Comparison of ENCODE assay signal across 8 cellular contexts in the genomic region with DNA sequence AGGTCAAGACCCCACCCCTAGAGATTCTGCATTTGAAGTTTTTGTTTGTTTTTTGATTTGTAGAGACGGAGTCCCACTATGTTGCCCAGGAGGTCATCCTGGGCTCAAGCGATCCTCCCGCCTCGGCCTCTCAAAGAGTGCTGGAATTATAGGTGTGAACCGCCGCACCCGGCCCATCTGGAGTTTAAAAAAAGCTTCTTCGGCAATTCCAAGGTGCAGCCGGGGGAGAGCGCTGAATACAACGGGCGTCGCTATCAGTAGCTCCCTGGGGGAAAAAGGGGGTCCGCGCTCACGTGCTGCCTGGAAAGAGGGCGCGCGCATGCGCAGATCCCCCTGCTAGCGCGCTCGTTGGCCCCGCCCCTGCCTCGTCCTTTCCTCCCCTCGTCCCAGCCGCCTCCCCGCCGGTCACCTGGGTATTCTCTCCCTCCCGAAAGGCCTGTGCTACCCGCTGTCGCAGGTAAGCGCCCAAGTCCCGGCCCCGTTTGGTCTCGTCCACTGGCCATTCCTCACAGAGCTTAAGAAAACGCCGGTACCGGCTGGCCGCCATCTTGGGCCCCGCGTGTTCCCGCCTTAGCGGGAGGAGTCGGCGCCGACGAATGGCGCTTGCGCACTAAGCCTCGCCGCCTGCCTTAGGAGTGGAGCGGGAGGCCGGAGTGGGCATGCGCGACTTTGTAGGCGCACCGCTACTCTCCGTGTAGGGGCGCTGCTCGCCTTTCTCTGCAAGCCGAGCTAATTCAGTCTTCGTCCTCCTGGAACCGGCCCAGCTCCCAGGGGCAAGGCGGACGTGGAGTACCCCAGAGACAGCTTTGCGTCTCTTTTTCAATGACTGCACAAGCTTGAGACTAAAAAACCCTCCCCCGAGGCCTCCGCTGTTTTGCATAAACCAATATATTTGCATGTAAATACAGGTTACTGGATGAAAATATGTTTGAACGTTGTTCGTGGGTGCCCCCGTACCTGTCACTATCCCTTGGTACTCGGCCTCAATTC. TPM values are rescaled to one million over a fixed set of nuclear protein-coding genes. Genes with fewer than 3 reads are reported as not detected.
DNase-seq lines count a peak whose midpoint lies in the region; ATAC-seq, FAIRE-seq and TF ChIP-seq lines count a peak whose summit lies in the region.

A gene (minus strand): TSS at position 561 of the 990 bp plus-strand sequence. CDS start 14 bp downstream, at position 547.

- peak; percentile 79 for ATAC-seq in GM18907 (IDR thresholded peaks at IDR 0.05; ENCODE audit: unreplicated experiment)
- peak; percentile 80 for ATAC-seq in HG03159 (IDR thresholded peaks at IDR 0.05; ENCODE audit: unreplicated experiment)

- POLR2A ChIA-PET in AG04450 (lab: Yijun Ruan, JAX) = interaction anchor here (0.7 to 1.7 kb wide), 11 partner anchors 11 to 443 kb away, joined by 3 to 12 read pairs (median 3); a partner anchor contains a TSS

- FAIRE-seq in bronchial epithelial cell (lab: Jason Lieb, UNC) = no peak

- CTCF ChIA-PET in AG04450 (lab: Charles Lee) = interaction anchor here (0.6 to 3.7 kb wide), 73 partner anchors 9 to 1544 kb away, joined by 3 to 51 read pairs (median 5); a partner anchor contains a TSS

- peak within 1 kb of the TSS; percentile 95 for H3K4me3 ChIP-seq in AG04450 (ENCODE audit: low read depth, low read length)
- peak within 1 kb of the TSS; percentile 88 for H3K4me3 ChIP-seq in WI38 (ENCODE audit: low read depth, low read length)
- H3K4me3 ChIP-seq in bronchial epithelial cell (ENCODE audit: low read depth, low read length) = peak within 1 kb of the TSS; percentile 90

- peaks cover 13% of the 10 kb centered on the region for H3K36me3 ChIP-seq in bronchial epithelial cell (ENCODE audit: control insufficient read depth, insufficient read depth, low read length)

- DNase-seq in AG04450 (ENCODE audit: low read depth, low spot score) = peak; percentile 93
- DNase-seq in NCI-H2227 treated with DMSO at 0.1 percent for 48 hours (lab: John Stamatoyannopoulos, UW) = peak; percentile 94
- peak; percentile 89 for DNase-seq in bronchial epithelial cell (ENCODE audit: low read depth)
- peak; percentile 99 for DNase-seq in iPS-NIHi7 (ENCODE audit: extremely low spot score)
- DNase-seq in smooth muscle cell of the brain vasculature (ENCODE audit: low read depth, low spot score) = peak; percentile 95

- no peaks in the 10 kb centered on the region for H3K9me3 ChIP-seq in AG04450 (ENCODE audit: control insufficient read depth, insufficient read depth, low read length)

- TF ChIP-seq CTCF in AG04450 (IDR thresholded peaks at IDR 0.05; ENCODE audit: low read depth, low read length) (peak; percentile 73), WI38 (IDR thresholded peaks at IDR 0.05; ENCODE audit: low read depth, low read length) (peak; percentile 55), bronchial epithelial cell (IDR thresholded peaks at IDR 0.05; ENCODE audit: insufficient read depth, low read length, severe bottlenecking) (peak; percentile 84)

- peaks cover 8% of the 10 kb centered on the region for H3K27me3 ChIP-seq in AG04450 (ENCODE audit: control insufficient read depth, insufficient read depth, low read length)
- no peaks in the 10 kb centered on the region for H3K27me3 ChIP-seq in bronchial epithelial cell (ENCODE audit: control insufficient read depth, insufficient read depth, low read length)

- H3K27ac ChIP-seq in AG04450 (ENCODE audit: low read depth, low read length) = peak within 1 kb of the TSS; percentile 84

RNA-seq across cellular contexts. Expression of the gene that starts here (rescaled TPM):
- 67.9 and 84.1 TPM in 2 replicates for polyA plus RNA-seq in AG04450 (2011; rRNA removed)
- polyA minus RNA-seq in AG04450 (2011; rRNA and poly(A)+ RNA removed) = 15.2 and 23.4 TPM in 2 replicates
- total RNA-seq in bronchial epithelial cell = 47.1 and 49.7 TPM in 2 replicates

Comparison
In these comparisons a context has a peak if more than half of its experiments do, and no peak if none do; other contexts are left out.
1. Peak in every context shown above with its lines: DNase-seq, ATAC-seq, H3K4me3 ChIP-seq and H3K27ac ChIP-seq.